3 cellular contexts compared by ENCODE assay signal in the genomic region with DNA sequence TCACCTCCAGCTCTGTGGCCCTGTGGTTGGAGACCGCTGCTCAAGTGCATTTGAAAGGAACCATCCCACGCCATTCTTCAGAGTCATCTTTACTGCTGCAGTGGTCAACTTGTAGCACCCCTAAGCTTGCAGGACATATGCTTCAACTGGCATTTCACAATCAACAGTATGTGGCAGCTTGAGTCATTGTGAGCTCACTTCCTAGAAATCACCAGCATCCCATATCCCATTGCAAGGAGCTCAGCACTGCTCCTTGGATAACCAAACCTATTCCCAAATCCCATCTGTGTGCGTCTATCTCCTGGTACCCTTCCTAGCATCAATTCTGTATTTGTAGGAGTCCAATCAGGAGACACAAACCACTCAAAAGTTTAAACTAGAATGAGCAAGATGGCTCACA. TPM values are rescaled to one million over a fixed set of nuclear protein-coding genes. Genes with fewer than 3 reads are reported as not detected.
"Had no signal": no experiment of that assay in that cellular context is flagged by ENCODE, and none has a peak within 500 bp of the region (broad histone marks: within the 10 kb centered on the region; RNA-seq: fewer than 3 reads in every experiment).

No MANE protein-coding gene starts in this region.

RNA-seq across cellular contexts. Expression of a gene that starts 51.0 kb away (rescaled TPM):
- total RNA-seq: HT-29, HT1080, IMR-90 had no signal
